ENCODE assay signal across 21 cellular contexts in the genomic region with DNA sequence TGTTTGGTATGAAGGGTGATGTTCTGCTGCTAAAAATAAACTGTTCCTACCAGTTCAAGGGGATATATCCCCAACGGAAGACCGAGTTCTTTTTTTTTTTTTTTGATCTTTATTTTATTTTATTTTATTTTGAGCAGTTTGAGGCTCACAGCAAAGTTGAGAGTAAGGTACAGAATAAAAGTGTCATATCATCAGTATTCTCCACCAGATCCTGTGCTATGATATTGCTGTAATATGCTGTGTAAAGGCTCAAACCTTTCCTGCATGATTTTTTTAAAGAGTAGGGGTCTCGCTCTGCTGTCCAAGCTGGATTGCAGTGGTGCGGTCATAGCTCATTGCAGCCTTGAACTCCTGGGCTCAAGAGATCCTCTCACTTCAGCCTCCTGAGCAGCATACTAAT. TPM values are rescaled to one million over a fixed set of nuclear protein-coding genes. Genes with fewer than 3 reads are reported as not detected.
DNase-seq lines count a peak whose midpoint lies in the region; ATAC-seq, FAIRE-seq and TF ChIP-seq lines count a peak whose summit lies in the region.
"Had no signal": no experiment of that assay in that cellular context is flagged by ENCODE, and none has a peak within 500 bp of the region (broad histone marks: within the 10 kb centered on the region; RNA-seq: fewer than 3 reads in every experiment).

No MANE protein-coding gene starts in this region.

- H4K20me1 ChIP-seq in HepG2 (ENCODE audit: insufficient read depth, low read length), result no peaks in the 10 kb centered on the region
- H4K20me1 ChIP-seq in K562 (replicated peaks; ENCODE audit: control insufficient read depth, insufficient read depth, low read length), result no peaks in the 10 kb centered on the region

- H3K4me3 ChIP-seq in HepG2 (replicated peaks in 1 of 3; ENCODE audit: insufficient read depth in 1 of 3, low read depth in 2 of 3, low read length in 3 of 3) (no peak overlapping the region), right lobe of liver (no peak overlapping the region), K562 (no peak overlapping the region), endodermal cell (ENCODE audit: low read length) (no peak overlapping the region)
- H3K4me3 ChIP-seq: BLaER1 treated with 17β-estradiol and CSF1 and Interleukin-3, amounts not matched to agents 10 nM and 100 nM had no signal

- ATAC-seq in HepG2, result no peak
- ATAC-seq in right lobe of liver, result no peak
- no peak for ATAC-seq in K562
- no peak for ATAC-seq in left colon
- ATAC-seq: CD8-positive, alpha-beta T cell had no signal

- H3K27me3 ChIP-seq in HepG2 (ENCODE audit: control insufficient read depth in 1 of 2, insufficient read depth in 2 of 2, low read length in 2 of 2) (no peaks in the 10 kb centered on the region), right lobe of liver (no peaks in the 10 kb centered on the region), K562 (ENCODE audit: control insufficient read depth in 2 of 2, insufficient read depth in 2 of 2, low read length in 2 of 2) (no peaks in the 10 kb centered on the region), endodermal cell (ENCODE audit: control insufficient read depth, insufficient read depth, low read length, poor library complexity, severe bottlenecking) (no peaks in the 10 kb centered on the region)
- H3K27me3 ChIP-seq: BLaER1 treated with 17β-estradiol and CSF1 and Interleukin-3, amounts not matched to agents 10 nM and 100 nM had no signal

- H3K9me3 ChIP-seq in HepG2 (ENCODE audit: low read length) (no peaks in the 10 kb centered on the region), right lobe of liver (no peaks in the 10 kb centered on the region), K562 (replicated peaks; ENCODE audit: control insufficient read depth, insufficient read depth, low read depth, low read length) (no peaks in the 10 kb centered on the region), endodermal cell (ENCODE audit: control insufficient read depth, low read length) (no peaks in the 10 kb centered on the region)
- H3K9me3 ChIP-seq: BLaER1 treated with 17β-estradiol and CSF1 and Interleukin-3, amounts not matched to agents 10 nM and 100 nM; Caco-2 had no signal

- in situ Hi-C loops in HepG2 (cut with HindIII; ENCODE audit: extremely low pct_ligation_motif_present, low pct_unique_long_range_greater_than_20kb), result no loop called here
- in situ Hi-C loops in K562 (cut with MboI), result loop anchor here (10.0 kb wide), 1 partner anchor 505 kb away; no protein-coding TSS in a partner anchor

- H3K79me2 ChIP-seq in HepG2 (ENCODE audit: insufficient read depth, low read length), result peaks cover 1% of the 10 kb centered on the region
- H3K79me2 ChIP-seq in K562 (ENCODE audit: control insufficient read depth, insufficient read depth, low read length), result no peaks in the 10 kb centered on the region

- POLR2A ChIA-PET in HepG2 (lab: Yijun Ruan, JAX) (no interaction called here), K562 (lab: Yijun Ruan, JAX) (no interaction called here)

- FAIRE-seq in HepG2 (lab: Jason Lieb, UNC), result no peak
- peak; percentile 26 for FAIRE-seq in GM12891 (lab: Jason Lieb, UNC)
- no peak for FAIRE-seq in K562 (lab: Jason Lieb, UNC)
- FAIRE-seq: A204.1, D721Med, GM12892, GM18507 had no signal

- peaks cover 4% of the 10 kb centered on the region for H3K36me3 Mint-ChIP-seq in endodermal cell (ENCODE audit: low read depth)

- H3K4me1 ChIP-seq in HepG2 (ENCODE audit: insufficient read depth, low read length) (no peaks in the 10 kb centered on the region), right lobe of liver (no peaks in the 10 kb centered on the region), K562 (replicated peaks in 1 of 2; ENCODE audit: control insufficient read depth in 2 of 2, insufficient read depth in 2 of 2, low read length in 2 of 2) (no peaks in the 10 kb centered on the region), endodermal cell (ENCODE audit: control insufficient read depth, insufficient read depth, low read length) (no peaks in the 10 kb centered on the region)
- H3K4me1 ChIP-seq: Caco-2 had no signal

- H3K9me3 Mint-ChIP-seq in endodermal cell, result no peaks in the 10 kb centered on the region
- H3K9me3 Mint-ChIP-seq: CD4-positive, alpha-beta T cell; CD8-positive, alpha-beta T cell had no signal

- H3K9ac ChIP-seq in HepG2 (ENCODE audit: insufficient read depth, low read depth, low read length) (no peak overlapping the region), K562 (ENCODE audit: insufficient read depth in 1 of 2, low read depth in 2 of 2, low read length in 2 of 2) (no peak overlapping the region), endodermal cell (ENCODE audit: extremely low read depth, low read length, poor library complexity, severe bottlenecking) (no peak overlapping the region)
- H3K9ac ChIP-seq: BLaER1 treated with 17β-estradiol and CSF1 and Interleukin-3, amounts not matched to agents 10 nM and 100 nM had no signal

- no peak overlapping the region for H3K27ac Mint-ChIP-seq in endodermal cell
- H3K27ac Mint-ChIP-seq: CD4-positive, alpha-beta T cell; CD8-positive, alpha-beta T cell had no signal

- TF ChIP-seq POLR2A in HepG2 (IDR thresholded peaks at IDR 0.05; ENCODE audit: insufficient read depth in 1 of 2, low read depth in 2 of 2, low read length in 2 of 2) (no peak), right lobe of liver (IDR thresholded peaks at IDR 0.05) (no peak), GM12891 (IDR thresholded peaks at IDR 0.05; ENCODE audit: low read depth, low read length) (no peak), K562 (conservative IDR thresholded peaks at IDR 0.05) (no peak)

- WGBS in HepG2 (ENCODE audit: low lambda C conversion rate), result 82% methylated on average over 4 of the region's 4 CpGs
- 83% methylated on average over 2 of the region's 4 CpGs for WGBS in right lobe of liver (ENCODE audit: insufficient coverage, low coverage, low lambda C conversion rate, missing lambda C conversion rate)
- 72% methylated on average over 4 of the region's 4 CpGs for WGBS in K562 (ENCODE audit: insufficient coverage, low coverage, missing lambda C conversion rate)
- WGBS in endodermal cell (ENCODE audit: insufficient coverage in 1 of 2, insufficient read length in 1 of 2), 2 experiments, result 73% methylated on average over 4 of the region's 4 CpGs; no CpG with 5 or more reads in 1 of the 2 experiments

- TF ChIP-seq CTCF in HepG2 (CRISPR knock-in tag; IDR thresholded peaks at IDR 0.05) (no peak), right lobe of liver (IDR thresholded peaks at IDR 0.05) (no peak), K562 (IDR thresholded peaks at IDR 0.05 in 2 of 3, conservative IDR thresholded peaks at IDR 0.05 in 1 of 3; ENCODE audit: insufficient read depth in 2 of 3, low read depth in 1 of 3, low read length in 3 of 3) (no peak), endodermal cell (conservative IDR thresholded peaks at IDR 0.05) (no peak)

- CTCF ChIA-PET in HepG2 (lab: Yijun Ruan, JAX; ENCODE audit: low intra/inter-chr PET ratio, low total read pairs) (no interaction called here), K562 (lab: Yijun Ruan, JAX; ENCODE audit: low intra/inter-chr PET ratio) (no interaction called here)

- no peak for DNase-seq in HepG2 (ENCODE audit: low spot score)
- DNase-seq in right lobe of liver, result no peak
- DNase-seq in GM12891 (ENCODE audit: insufficient read length, low spot score), result no peak
- DNase-seq in K562 (ENCODE audit: extremely low read depth in 1 of 4, low spot score in 3 of 4), result no peak
- no peak for DNase-seq in left colon
- DNase-seq in endodermal cell, result no peak
- DNase-seq: 8988T; AML-193; Caco-2; Calu3; CD4-positive, alpha-beta T cell; CD8-positive, alpha-beta T cell; DMS79 treated with DMSO at 0.1 percent for 48 hours; GF-D8 had no signal

- TF ChIP-seq RAD21 in HepG2 (CRISPR knock-in tag; IDR thresholded peaks at IDR 0.05) (no peak), K562 (CRISPR knock-in tag; conservative IDR thresholded peaks at IDR 0.05 in 1 of 2, IDR thresholded peaks at IDR 0.05 in 1 of 2) (no peak)

- no peaks in the 10 kb centered on the region; a peak in 1 of 5 replicates for H3K36me3 ChIP-seq in HepG2 (replicated peaks in 1 of 2; ENCODE audit: control insufficient read depth in 1 of 2, insufficient read depth in 2 of 2, low read length in 2 of 2)
- no peaks in the 10 kb centered on the region for H3K36me3 ChIP-seq in right lobe of liver
- H3K36me3 ChIP-seq in K562 (ENCODE audit: control insufficient read depth, insufficient read depth, low read length), result peaks cover 3% of the 10 kb centered on the region; the same call in 1 of the 3 replicates
- no peaks in the 10 kb centered on the region for H3K36me3 ChIP-seq in endodermal cell (ENCODE audit: control insufficient read depth, insufficient read depth, low read length)

- TF ChIP-seq EP300 in HepG2 (IDR thresholded peaks at IDR 0.05; ENCODE audit: low read depth in 2 of 2, low read length in 2 of 2) (no peak), HepG2 (CRISPR knock-in tag; IDR thresholded peaks at IDR 0.05; ENCODE audit: borderline replicate concordance) (no peak), K562 (IDR thresholded peaks at IDR 0.05; ENCODE audit: low read length) (no peak)

- H3K4me3 Mint-ChIP-seq in endodermal cell, result no peak overlapping the region
- H3K4me3 Mint-ChIP-seq: B cell; CD4-positive, alpha-beta T cell; CD8-positive, alpha-beta T cell had no signal

- H2AFZ ChIP-seq in HepG2 (ENCODE audit: low read length), result no peak overlapping the region
- no peak overlapping the region for H2AFZ ChIP-seq in K562 (ENCODE audit: low read depth, low read length)

- H3K27ac ChIP-seq in HepG2 (ENCODE audit: extremely low read length, insufficient read depth, low read length) (no peak overlapping the region), right lobe of liver (no peak overlapping the region), K562 (ENCODE audit: extremely low read depth, low read depth, low read length) (no peak overlapping the region), endodermal cell (ENCODE audit: low read depth, low read length) (no peak overlapping the region)
- H3K27ac ChIP-seq: BLaER1 treated with 17β-estradiol and CSF1 and Interleukin-3, amounts not matched to agents 10 nM and 100 nM; C4-2B had no signal

- H3K4me2 ChIP-seq in HepG2 (ENCODE audit: low read depth, low read length) (no peak overlapping the region), K562 (ENCODE audit: insufficient read depth, low read length) (no peak overlapping the region)
- H3K4me2 ChIP-seq: BLaER1 treated with 17β-estradiol and CSF1 and Interleukin-3, amounts not matched to agents 10 nM and 100 nM had no signal

- no peaks in the 10 kb centered on the region for H3K9me1 ChIP-seq in K562 (ENCODE audit: control insufficient read depth, insufficient read depth, low read length)

- BruUV-seq in HepG2 (replicated peaks; lab: Mats Ljungman, UMichigan) (no TSS peak), K562 (replicated peaks; lab: Mats Ljungman, UMichigan) (no TSS peak)

- no peaks in the 10 kb centered on the region for H3K4me1 Mint-ChIP-seq in endodermal cell

- H3K27me3 Mint-ChIP-seq in endodermal cell (ENCODE audit: insufficient read depth), result no peaks in the 10 kb centered on the region
- H3K27me3 Mint-ChIP-seq: B cell; CD4-positive, alpha-beta T cell had no signal

- intact Hi-C loops in HepG2 (cut with micrococcal nuclease; ENCODE audit: unreplicated experiment), result no loop called here
- intact Hi-C loops in right lobe of liver (cut with DNase I), result no loop called here
- intact Hi-C loops in K562 (cut with micrococcal nuclease), result loop anchor here (5.0 to 10.0 kb wide), 2 partner anchors 245 to 508 kb away; no protein-coding TSS in a partner anchor
- intact Hi-C loops in left colon (cut with DNase I, micrococcal nuclease), result no loop called here

RNA-seq across cellular contexts. Expression of a gene that starts 34.8 kb away (rescaled TPM):
- 59.0 and 77.6 TPM in 2 replicates for total RNA-seq in HepG2 (2016; rRNA removed; fragmentation: Illumina TruSeq; extraction: Trizol)
- total RNA-seq in HepG2 (2016; cell fraction: cytosol; rRNA removed; fragmentation: Illumina TruSeq; extraction: Trizol; ENCODE audit: low read depth), result 6.9 and 8.9 TPM in 2 replicates
- 60.7 and 85.7 TPM in 2 replicates for total RNA-seq in HepG2 (2016; cell fraction: insoluble cytoplasmic fraction; rRNA removed; fragmentation: Illumina TruSeq; extraction: Trizol)
- 30.0 and 33.9 TPM in 2 replicates for total RNA-seq in HepG2 (2016; cell fraction: membrane; rRNA removed; fragmentation: Illumina TruSeq; extraction: Trizol)
- total RNA-seq in HepG2 (2016; cell fraction: nucleus; rRNA removed; fragmentation: Illumina TruSeq; extraction: Trizol), result 25.8 and 26.7 TPM in 2 replicates
- polyA plus RNA-seq in HepG2 (2011; rRNA removed), result 15.4 and 22.8 TPM in 2 replicates
- polyA plus RNA-seq in HepG2 (2011; cell fraction: cytosol; rRNA removed), result 14.6 and 14.7 TPM in 2 replicates
- 10.6 and 10.7 TPM in 2 replicates for polyA plus RNA-seq in HepG2 (2011; cell fraction: nucleus; rRNA removed)
- polyA plus RNA-seq in HepG2 (2012), result 9.9 and 21.3 TPM in 2 replicates
- 9.7 and 10.2 TPM in 2 replicates for polyA plus RNA-seq in HepG2 (2016; cell fraction: cytosol; fragmentation: Illumina TruSeq; extraction: Trizol; ENCODE audit: low read depth)
- 91.9 and 106 TPM in 2 replicates for polyA plus RNA-seq in HepG2 (2016; cell fraction: insoluble cytoplasmic fraction; fragmentation: Illumina TruSeq; extraction: Trizol; ENCODE audit: low read depth)
- 23.7 and 24.9 TPM in 2 replicates for polyA plus RNA-seq in HepG2 (2016; cell fraction: membrane; fragmentation: Illumina TruSeq; extraction: Trizol; ENCODE audit: low read depth)
- 43.3 and 48.3 TPM in 2 replicates for polyA plus RNA-seq in HepG2 (2016; cell fraction: nucleus; fragmentation: Illumina TruSeq; extraction: Trizol; ENCODE audit: insufficient read depth, low read depth)
- 17.6 and 77.2 TPM in 2 replicates for polyA minus RNA-seq in HepG2 (2011; rRNA and poly(A)+ RNA removed; ENCODE audit: low replicate concordance)
- 17.2 and 26.2 TPM in 2 replicates for polyA minus RNA-seq in HepG2 (2011; cell fraction: cytosol; rRNA and poly(A)+ RNA removed)
- polyA minus RNA-seq in HepG2 (2011; cell fraction: nucleus; rRNA and poly(A)+ RNA removed), result 14.4 and 17.8 TPM in 2 replicates
- 10 to 100 TPM; 15.3 to 29.2 (median 22.2) TPM for total RNA-seq in right lobe of liver
- 36.2 TPM for polyA plus RNA-seq in GM12891 (2012; ENCODE audit: low read depth, missing spikeins)
- 32.3 and 75.2 TPM in 2 replicates for total RNA-seq in K562 (2011; cell fraction: chromatin; rRNA removed; ENCODE audit: low replicate concordance)
- total RNA-seq in K562 (2011; cell fraction: nucleolus; rRNA removed), result 16.5 and 27.2 TPM in 2 replicates
- 34.6 and 72.8 TPM in 2 replicates for total RNA-seq in K562 (2011; cell fraction: nucleoplasm; rRNA removed)
- 68.3 and 70.4 TPM in 2 replicates for total RNA-seq in K562 (2014; rRNA removed)
- total RNA-seq in K562 (2014; rRNA removed; fragmentation: Illumina TruSeq; extraction: Trizol), result 106 and 111 TPM in 2 replicates
- total RNA-seq in K562 (2015; rRNA removed; fragmentation: Illumina TruSeq; extraction: Trizol), result 92.2 and 103 TPM in 2 replicates
- 76.1 and 76.4 TPM in 2 replicates for total RNA-seq in K562 (2021)
- polyA plus RNA-seq in K562 (2011; rRNA removed), result 106 and 139 TPM in 2 replicates
- 39.9 and 72.7 TPM in 2 replicates for polyA plus RNA-seq in K562 (2011; cell fraction: cytosol; rRNA removed)
- 37.6 and 52.2 TPM in 2 replicates for polyA plus RNA-seq in K562 (2011; cell fraction: nucleus; rRNA removed)
- polyA plus RNA-seq in K562 (2012), result 74.7 and 88.4 TPM in 2 replicates
- 131 and 176 TPM in 2 replicates for polyA plus RNA-seq in K562 (2014; fragmentation: Illumina TruSeq; extraction: Trizol)
- polyA plus RNA-seq in K562 (2014; fragmentation: Nextera tagmentation; extraction: Ambion mirVana), result 10 to 100 TPM; 45.6 to 80.6 TPM
- 97.7 and 101 TPM in 2 replicates for polyA plus RNA-seq in K562 (2014; rRNA removed)
- polyA minus RNA-seq in K562 (2011; rRNA and poly(A)+ RNA removed), result 70.7 and 82.9 TPM in 2 replicates
- 71.4 and 75.6 TPM in 2 replicates for polyA minus RNA-seq in K562 (2011; cell fraction: cytosol; rRNA and poly(A)+ RNA removed)
- 16.4 and 29.2 TPM in 2 replicates for polyA minus RNA-seq in K562 (2011; cell fraction: nucleus; rRNA and poly(A)+ RNA removed)
- total RNA-seq in left colon, result 10 to 100 TPM; 16.8 to 29.2 TPM
- 10 to 100 TPM; 48.6 to 58.5 TPM for total RNA-seq in endodermal cell
- 72.5 TPM for polyA plus RNA-seq in endodermal cell (2013, experiment 1 of 2)
- 60.0 TPM for polyA plus RNA-seq in endodermal cell (2013, experiment 2 of 2)

RNA-seq across cellular contexts. Expression of a gene that starts 35.2 kb away (rescaled TPM):
- total RNA-seq in HepG2 (2016; rRNA removed; fragmentation: Illumina TruSeq; extraction: Trizol) (16.4 and 19.6 TPM in 2 replicates), right lobe of liver (10 to 100 TPM in 4 of 6 experiments, 1 to 10 TPM in 2; 7.8 to 13.1 (median 10.8) TPM), K562 (2014; rRNA removed) (9.3 and 11.1 TPM in 2 replicates), K562 (2014; rRNA removed; fragmentation: Illumina TruSeq; extraction: Trizol) (16.3 and 19.6 TPM in 2 replicates), K562 (2015; rRNA removed; fragmentation: Illumina TruSeq; extraction: Trizol) (15.4 and 17.2 TPM in 2 replicates), K562 (2021) (14.3 and 14.9 TPM in 2 replicates), left colon (10 to 100 TPM; 16.2 to 18.6 TPM), endodermal cell (10 to 100 TPM; 17.3 to 25.2 TPM)
- total RNA-seq in HepG2 (2016; cell fraction: cytosol; rRNA removed; fragmentation: Illumina TruSeq; extraction: Trizol; ENCODE audit: low read depth), result 21.1 and 23.7 TPM in 2 replicates
- 15.4 and 19.9 TPM in 2 replicates for total RNA-seq in HepG2 (2016; cell fraction: insoluble cytoplasmic fraction; rRNA removed; fragmentation: Illumina TruSeq; extraction: Trizol)
- 14.0 TPM in 2 replicates for total RNA-seq in HepG2 (2016; cell fraction: membrane; rRNA removed; fragmentation: Illumina TruSeq; extraction: Trizol)
- total RNA-seq in HepG2 (2016; cell fraction: nucleus; rRNA removed; fragmentation: Illumina TruSeq; extraction: Trizol), result 23.0 and 25.3 TPM in 2 replicates
- polyA plus RNA-seq in HepG2 (2011; rRNA removed) (2.9 and 4.0 TPM in 2 replicates), K562 (2011; rRNA removed) (10.7 and 13.2 TPM in 2 replicates), K562 (2014; fragmentation: Illumina TruSeq; extraction: Trizol) (11.5 and 14.5 TPM in 2 replicates), K562 (2014; fragmentation: Nextera tagmentation; extraction: Ambion mirVana) (1 to 10 TPM; 3.9 to 5.3 TPM), K562 (2014; rRNA removed) (7.8 and 7.9 TPM in 2 replicates)
- polyA plus RNA-seq in HepG2 (2011; cell fraction: cytosol; rRNA removed), result 1.9 and 2.5 TPM in 2 replicates
- polyA plus RNA-seq in HepG2 (2011; cell fraction: nucleus; rRNA removed), result 1.6 and 1.7 TPM in 2 replicates
- 5.0 and 6.0 TPM in 2 replicates for polyA plus RNA-seq in HepG2 (2012)
- 0.79 and 0.83 TPM in 2 replicates for polyA plus RNA-seq in HepG2 (2016; cell fraction: cytosol; fragmentation: Illumina TruSeq; extraction: Trizol; ENCODE audit: low read depth)
- polyA plus RNA-seq in HepG2 (2016; cell fraction: insoluble cytoplasmic fraction; fragmentation: Illumina TruSeq; extraction: Trizol; ENCODE audit: low read depth), result 11.2 and 11.9 TPM in 2 replicates
- polyA plus RNA-seq in HepG2 (2016; cell fraction: membrane; fragmentation: Illumina TruSeq; extraction: Trizol; ENCODE audit: low read depth), result 2.0 and 2.1 TPM in 2 replicates
- 6.7 and 7.3 TPM in 2 replicates for polyA plus RNA-seq in HepG2 (2016; cell fraction: nucleus; fragmentation: Illumina TruSeq; extraction: Trizol; ENCODE audit: insufficient read depth, low read depth)
- 4.5 and 8.0 TPM in 2 replicates for polyA minus RNA-seq in HepG2 (2011; rRNA and poly(A)+ RNA removed; ENCODE audit: low replicate concordance)
- polyA minus RNA-seq in HepG2 (2011; cell fraction: cytosol; rRNA and poly(A)+ RNA removed), result 6.8 and 7.2 TPM in 2 replicates
- 25.1 and 28.5 TPM in 2 replicates for polyA minus RNA-seq in HepG2 (2011; cell fraction: nucleus; rRNA and poly(A)+ RNA removed)
- 7.1 TPM for polyA plus RNA-seq in GM12891 (2012; ENCODE audit: low read depth, missing spikeins)
- 14.2 and 39.1 TPM in 2 replicates for total RNA-seq in K562 (2011; cell fraction: chromatin; rRNA removed; ENCODE audit: low replicate concordance)
- total RNA-seq in K562 (2011; cell fraction: nucleolus; rRNA removed), result 8.7 and 11.2 TPM in 2 replicates
- 14.4 and 16.0 TPM in 2 replicates for total RNA-seq in K562 (2011; cell fraction: nucleoplasm; rRNA removed)
- 2.6 and 4.6 TPM in 2 replicates for polyA plus RNA-seq in K562 (2011; cell fraction: cytosol; rRNA removed)
- polyA plus RNA-seq in K562 (2011; cell fraction: nucleus; rRNA removed), result 3.4 and 4.0 TPM in 2 replicates
- 10.3 and 11.0 TPM in 2 replicates for polyA plus RNA-seq in K562 (2012)
- polyA minus RNA-seq in K562 (2011; rRNA and poly(A)+ RNA removed), result 29.2 and 35.2 TPM in 2 replicates
- 6.8 and 12.7 TPM in 2 replicates for polyA minus RNA-seq in K562 (2011; cell fraction: cytosol; rRNA and poly(A)+ RNA removed)
- polyA minus RNA-seq in K562 (2011; cell fraction: nucleus; rRNA and poly(A)+ RNA removed), result 13.7 and 24.5 TPM in 2 replicates
- 14.0 TPM for polyA plus RNA-seq in endodermal cell (2013, experiment 1 of 2)
- 12.4 TPM for polyA plus RNA-seq in endodermal cell (2013, experiment 2 of 2)
